19 cellular contexts compared by ENCODE assay signal in genomic region chr1:81032374-81032773, GRCh38.
"Had no signal": no experiment of that assay in that cellular context is flagged by ENCODE, and none has a peak within 500 bp of the region (broad histone marks: within the 10 kb centered on the region; RNA-seq: fewer than 3 reads in every experiment).

No MANE protein-coding gene starts in this region.

- H3K4me2 ChIP-seq: KMS-11, PC-9 had no signal

- H3K4me1 Mint-ChIP-seq: activated CD4-positive, alpha-beta T cell treated with anti-CD3 and anti-CD28 coated beads, Interleukin-2, amount 10 ng/mL, durations not matched to agents 7 days and 5 days; activated T-helper 17 cell treated with anti-CD3 and anti-CD28 coated beads, Interleukin-2, amount 50 U/mL, for 72 hours had no signal

- H3K4me3 ChIP-seq: MG63, PC-9 had no signal

- H3K27me3 Mint-ChIP-seq: activated CD4-positive, alpha-beta memory T cell treated with anti-CD3 and anti-CD28 coated beads for 36 hours; activated CD4-positive, alpha-beta T cell treated with anti-CD3 and anti-CD28 coated beads, Interleukin-2, amount 10 ng/mL, durations not matched to agents 7 days and 5 days; activated naive CD8-positive, alpha-beta T cell; activated T-helper 17 cell treated with anti-CD3 and anti-CD28 coated beads, Interleukin-2, amount 50 U/mL, for 72 hours had no signal

- H3K27ac ChIP-seq: KMS-11, PC-9, VCaP had no signal

- H2AFZ ChIP-seq: PC-9 had no signal

- H3K36me3 Mint-ChIP-seq: activated CD4-positive, alpha-beta memory T cell treated with anti-CD3 and anti-CD28 coated beads for 36 hours had no signal

- H3K36me3 ChIP-seq: MG63 had no signal

- DNase-seq: activated CD4-positive, alpha-beta memory T cell treated with anti-CD3 and anti-CD28 coated beads for 36 hours; activated CD4-positive, alpha-beta T cell treated with anti-CD3 and anti-CD28 coated beads, Interleukin-2, amount 10 ng/mL, durations not matched to agents 7 days and 5 days; activated CD4-positive, CD25-positive, alpha-beta regulatory T cell; activated CD8-positive, alpha-beta memory T cell treated with anti-CD3 and anti-CD28 coated beads for 24 hours; activated gamma-delta T cell; activated naive CD4-positive, alpha-beta T cell treated with anti-CD3 and anti-CD28 coated beads for 36 hours; activated T-cell treated with anti-CD3 and anti-CD28 coated beads for 4 hours; activated T-cell treated with anti-CD3 and anti-CD28 coated beads, Interleukin-2, amount 50 U/mL, for 48 hours; cerebellar nuclear complex; MG63; MV-4-11; NCI-H187 treated with DMSO at 0.1 percent for 48 hours; PC-9; SIG-M5; T-helper 1 cell had no signal

- H3K27me3 ChIP-seq: MG63 had no signal

- ATAC-seq: activated T-helper 17 cell treated with anti-CD3 and anti-CD28 coated beads, Interleukin-2, amount 50 U/mL, for 72 hours had no signal

- H3K27ac Mint-ChIP-seq: activated CD4-positive, alpha-beta memory T cell treated with anti-CD3 and anti-CD28 coated beads for 36 hours; activated CD4-positive, alpha-beta T cell treated with anti-CD3 and anti-CD28 coated beads, Interleukin-2, amount 10 ng/mL, durations not matched to agents 7 days and 5 days; activated naive CD4-positive, alpha-beta T cell treated with anti-CD3 and anti-CD28 coated beads for 36 hours; activated naive CD8-positive, alpha-beta T cell; activated T-helper 17 cell treated with anti-CD3 and anti-CD28 coated beads, Interleukin-2, amount 50 U/mL, for 72 hours had no signal

- H3K9me3 Mint-ChIP-seq: activated CD4-positive, alpha-beta T cell treated with anti-CD3 and anti-CD28 coated beads, Interleukin-2, amount 10 ng/mL, durations not matched to agents 7 days and 5 days had no signal

- H3K4me3 Mint-ChIP-seq: activated CD4-positive, alpha-beta memory T cell treated with anti-CD3 and anti-CD28 coated beads for 36 hours; activated CD4-positive, alpha-beta T cell treated with anti-CD3 and anti-CD28 coated beads, Interleukin-2, amount 10 ng/mL, durations not matched to agents 7 days and 5 days; activated naive CD4-positive, alpha-beta T cell treated with anti-CD3 and anti-CD28 coated beads for 36 hours; activated naive CD8-positive, alpha-beta T cell; activated T-helper 17 cell treated with anti-CD3 and anti-CD28 coated beads, Interleukin-2, amount 50 U/mL, for 72 hours had no signal
